8 cellular contexts compared by ENCODE assay signal in genomic region chr19:20479483-20479882, GRCh38.
"Had no signal": no experiment of that assay in that cellular context is flagged by ENCODE, and none has a peak within 500 bp of the region (broad histone marks: within the 10 kb centered on the region; RNA-seq: fewer than 3 reads in every experiment).

No MANE protein-coding gene starts in this region.

- ATAC-seq: GM12878 had no signal

- DNase-seq: GDM1, GF-D8 had no signal

- H3K4me3 ChIP-seq: GM12878 had no signal

- FAIRE-seq: G401.6, GM12878, GM12891, GM12892, GM18507, GM19239 had no signal
